1 cellular context compared by ENCODE assay signal in genomic region chr3:37536033-37536432, GRCh38.
TF ChIP-seq lines count a peak whose summit lies in the region.

No MANE protein-coding gene starts in this region.

TF ChIP-seq in HepG2, 621 proteins besides CTCF, POLR2A, EP300 and RAD21:
- no peak for TF ChIP-seq ZMAT5 (CRISPR knock-in tag; IDR thresholded peaks at IDR 0.05; ENCODE audit: borderline replicate concordance, low read depth)
- TF ChIP-seq, protein P1, sequence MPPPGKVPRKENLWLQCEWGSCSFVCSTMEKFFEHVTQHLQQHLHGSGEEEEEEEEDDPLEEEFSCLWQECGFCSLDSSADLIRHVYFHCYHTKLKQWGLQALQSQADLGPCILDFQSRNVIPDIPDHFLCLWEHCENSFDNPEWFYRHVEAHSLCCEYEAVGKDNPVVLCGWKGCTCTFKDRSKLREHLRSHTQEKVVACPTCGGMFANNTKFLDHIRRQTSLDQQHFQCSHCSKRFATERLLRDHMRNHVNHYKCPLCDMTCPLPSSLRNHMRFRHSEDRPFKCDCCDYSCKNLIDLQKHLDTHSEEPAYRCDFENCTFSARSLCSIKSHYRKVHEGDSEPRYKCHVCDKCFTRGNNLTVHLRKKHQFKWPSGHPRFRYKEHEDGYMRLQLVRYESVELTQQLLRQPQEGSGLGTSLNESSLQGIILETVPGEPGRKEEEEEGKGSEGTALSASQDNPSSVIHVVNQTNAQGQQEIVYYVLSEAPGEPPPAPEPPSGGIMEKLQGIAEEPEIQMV (CRISPR knock-in tag; IDR thresholded peaks at IDR 0.05; ENCODE audit: low read depth), result no peak
- no peak for TF ChIP-seq MYC (CRISPR knock-in tag; IDR thresholded peaks at IDR 0.05; ENCODE audit: borderline replicate concordance)
- TF ChIP-seq, protein P2, sequence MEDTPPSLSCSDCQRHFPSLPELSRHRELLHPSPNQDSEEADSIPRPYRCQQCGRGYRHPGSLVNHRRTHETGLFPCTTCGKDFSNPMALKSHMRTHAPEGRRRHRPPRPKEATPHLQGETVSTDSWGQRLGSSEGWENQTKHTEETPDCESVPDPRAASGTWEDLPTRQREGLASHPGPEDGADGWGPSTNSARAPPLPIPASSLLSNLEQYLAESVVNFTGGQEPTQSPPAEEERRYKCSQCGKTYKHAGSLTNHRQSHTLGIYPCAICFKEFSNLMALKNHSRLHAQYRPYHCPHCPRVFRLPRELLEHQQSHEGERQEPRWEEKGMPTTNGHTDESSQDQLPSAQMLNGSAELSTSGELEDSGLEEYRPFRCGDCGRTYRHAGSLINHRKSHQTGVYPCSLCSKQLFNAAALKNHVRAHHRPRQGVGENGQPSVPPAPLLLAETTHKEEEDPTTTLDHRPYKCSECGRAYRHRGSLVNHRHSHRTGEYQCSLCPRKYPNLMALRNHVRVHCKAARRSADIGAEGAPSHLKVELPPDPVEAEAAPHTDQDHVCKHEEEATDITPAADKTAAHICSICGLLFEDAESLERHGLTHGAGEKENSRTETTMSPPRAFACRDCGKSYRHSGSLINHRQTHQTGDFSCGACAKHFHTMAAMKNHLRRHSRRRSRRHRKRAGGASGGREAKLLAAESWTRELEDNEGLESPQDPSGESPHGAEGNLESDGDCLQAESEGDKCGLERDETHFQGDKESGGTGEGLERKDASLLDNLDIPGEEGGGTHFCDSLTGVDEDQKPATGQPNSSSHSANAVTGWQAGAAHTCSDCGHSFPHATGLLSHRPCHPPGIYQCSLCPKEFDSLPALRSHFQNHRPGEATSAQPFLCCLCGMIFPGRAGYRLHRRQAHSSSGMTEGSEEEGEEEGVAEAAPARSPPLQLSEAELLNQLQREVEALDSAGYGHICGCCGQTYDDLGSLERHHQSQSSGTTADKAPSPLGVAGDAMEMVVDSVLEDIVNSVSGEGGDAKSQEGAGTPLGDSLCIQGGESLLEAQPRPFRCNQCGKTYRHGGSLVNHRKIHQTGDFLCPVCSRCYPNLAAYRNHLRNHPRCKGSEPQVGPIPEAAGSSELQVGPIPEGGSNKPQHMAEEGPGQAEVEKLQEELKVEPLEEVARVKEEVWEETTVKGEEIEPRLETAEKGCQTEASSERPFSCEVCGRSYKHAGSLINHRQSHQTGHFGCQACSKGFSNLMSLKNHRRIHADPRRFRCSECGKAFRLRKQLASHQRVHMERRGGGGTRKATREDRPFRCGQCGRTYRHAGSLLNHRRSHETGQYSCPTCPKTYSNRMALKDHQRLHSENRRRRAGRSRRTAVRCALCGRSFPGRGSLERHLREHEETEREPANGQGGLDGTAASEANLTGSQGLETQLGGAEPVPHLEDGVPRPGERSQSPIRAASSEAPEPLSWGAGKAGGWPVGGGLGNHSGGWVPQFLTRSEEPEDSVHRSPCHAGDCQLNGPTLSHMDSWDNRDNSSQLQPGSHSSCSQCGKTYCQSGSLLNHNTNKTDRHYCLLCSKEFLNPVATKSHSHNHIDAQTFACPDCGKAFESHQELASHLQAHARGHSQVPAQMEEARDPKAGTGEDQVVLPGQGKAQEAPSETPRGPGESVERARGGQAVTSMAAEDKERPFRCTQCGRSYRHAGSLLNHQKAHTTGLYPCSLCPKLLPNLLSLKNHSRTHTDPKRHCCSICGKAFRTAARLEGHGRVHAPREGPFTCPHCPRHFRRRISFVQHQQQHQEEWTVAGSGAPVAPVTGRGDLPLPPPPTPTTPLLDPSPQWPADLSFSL (CRISPR knock-in tag; IDR thresholded peaks at IDR 0.05), result no peak
